17 cellular contexts compared by ENCODE assay signal in genomic region chr3:161393803-161394202, GRCh38. TPM values are rescaled to one million over a fixed set of nuclear protein-coding genes. Genes with fewer than 3 reads are reported as not detected.
A peak's percentile ranks its signal among the peaks of the same experiment; 100 is the strongest.
DNase-seq lines count a peak whose midpoint lies in the region; ATAC-seq and TF ChIP-seq lines count a peak whose summit lies in the region.
"Had no signal": no experiment of that assay in that cellular context is flagged by ENCODE, and none has a peak within 500 bp of the region (broad histone marks: within the 10 kb centered on the region; RNA-seq: fewer than 3 reads in every experiment).

No MANE protein-coding gene starts in this region.

- no peak for ATAC-seq in CD4-positive, alpha-beta T cell (ENCODE audit: poor library complexity)
- ATAC-seq in GM18868 (IDR thresholded peaks at IDR 0.05; ENCODE audit: unreplicated experiment) (peak; percentile 49), HG02870 (IDR thresholded peaks at IDR 0.05; ENCODE audit: unreplicated experiment) (peak; percentile 55), HG03039 (IDR thresholded peaks at IDR 0.05; ENCODE audit: unreplicated experiment) (no peak), GM21390 (IDR thresholded peaks at IDR 0.05; ENCODE audit: unreplicated experiment) (no peak)
- no peak for ATAC-seq in stimulated activated effector memory CD8-positive, alpha-beta T cell treated with anti-CD3 and anti-CD28 coated beads, Interleukin-12 subunit alpha, Interleukin-12 subunit beta, amount 100 ng/mL, for 72 hours

- no peaks in the 10 kb centered on the region for H3K27me3 ChIP-seq in CD4-positive, alpha-beta T cell (ENCODE audit: control insufficient read depth, insufficient read depth, low read length)

- peaks cover 4% of the 10 kb centered on the region for H3K27me3 Mint-ChIP-seq in CD4-positive, alpha-beta T cell

- CTCF ChIA-PET in CD4-positive, alpha-beta T cell (lab: Charles Lee) = no interaction called here

- TF ChIP-seq CTCF in CD4-positive, alpha-beta T cell (IDR thresholded peaks at IDR 0.05) = no peak

- no peak overlapping the region for H3K27ac ChIP-seq in CD4-positive, alpha-beta T cell (ENCODE audit: low read depth, low read length)
- H3K27ac ChIP-seq: GM23248 had no signal

- no peak overlapping the region for H3K27ac Mint-ChIP-seq in CD4-positive, alpha-beta T cell
- H3K27ac Mint-ChIP-seq in stimulated activated effector memory CD8-positive, alpha-beta T cell treated with anti-CD3 and anti-CD28 coated beads, Interleukin-12 subunit alpha, Interleukin-12 subunit beta, amount 100 ng/mL, for 72 hours = no peak overlapping the region

- H3K36me3 Mint-ChIP-seq in CD4-positive, alpha-beta T cell (ENCODE audit: low read depth) = no peaks in the 10 kb centered on the region
- H3K36me3 Mint-ChIP-seq in stimulated activated effector memory CD8-positive, alpha-beta T cell treated with anti-CD3 and anti-CD28 coated beads, Interleukin-12 subunit alpha, Interleukin-12 subunit beta, amount 100 ng/mL, for 72 hours = no peaks in the 10 kb centered on the region

- no peaks in the 10 kb centered on the region for H3K9me3 ChIP-seq in CD4-positive, alpha-beta T cell (ENCODE audit: control insufficient read depth, low read length)
- H3K9me3 ChIP-seq: SK-N-SH had no signal

- intact Hi-C loops in CD4-positive, alpha-beta T cell (cut with DNase I, micrococcal nuclease) = no loop called here

- H3K4me3 Mint-ChIP-seq in CD4-positive, alpha-beta T cell = peak overlapping the region; percentile 60
- no peak overlapping the region for H3K4me3 Mint-ChIP-seq in stimulated activated effector memory CD8-positive, alpha-beta T cell treated with anti-CD3 and anti-CD28 coated beads, Interleukin-12 subunit alpha, Interleukin-12 subunit beta, amount 100 ng/mL, for 72 hours
- H3K4me3 Mint-ChIP-seq: neural crest cell had no signal

- POLR2A ChIA-PET in CD4-positive, alpha-beta T cell (lab: Charles Lee) = interaction anchor here (1.1 kb wide), 1 partner anchor 22 kb away, joined by 4 read pairs; the partner anchor contains the start of gene SPTSSB

- H3K4me1 Mint-ChIP-seq in CD4-positive, alpha-beta T cell (ENCODE audit: low read depth) = peaks cover 72% of the 10 kb centered on the region
- peaks cover 40% of the 10 kb centered on the region for H3K4me1 Mint-ChIP-seq in stimulated activated effector memory CD8-positive, alpha-beta T cell treated with anti-CD3 and anti-CD28 coated beads, Interleukin-12 subunit alpha, Interleukin-12 subunit beta, amount 100 ng/mL, for 72 hours
- H3K4me1 Mint-ChIP-seq: neural crest cell had no signal

- no peak for DNase-seq in CD4-positive, alpha-beta T cell
- DNase-seq in OCI-M1 (lab: John Stamatoyannopoulos, UW) (peak; percentile 17), H4 (ENCODE audit: low spot score) (no peak)
- DNase-seq in stimulated activated effector memory CD8-positive, alpha-beta T cell treated with anti-CD3 and anti-CD28 coated beads, Interleukin-12 subunit alpha, Interleukin-12 subunit beta, amount 100 ng/mL, for 72 hours (ENCODE audit: low spot score in 2 of 2) = no peak
- DNase-seq: Caco-2, GM23248, NCI-H526, SK-N-SH had no signal

- peaks cover 3% of the 10 kb centered on the region for H3K9me3 Mint-ChIP-seq in CD4-positive, alpha-beta T cell
- H3K9me3 Mint-ChIP-seq in stimulated activated effector memory CD8-positive, alpha-beta T cell treated with anti-CD3 and anti-CD28 coated beads, Interleukin-12 subunit alpha, Interleukin-12 subunit beta, amount 100 ng/mL, for 72 hours = peaks cover 4% of the 10 kb centered on the region

RNA-seq across cellular contexts. Expression of gene SPTSSB, which starts 22.5 kb away (rescaled TPM):
- total RNA-seq in CD4-positive, alpha-beta T cell = under 1 TPM in 1 of 2 experiments, not detected in 1; 0.11 TPM
- total RNA-seq in H4 (2014; rRNA removed; shearing (Covaris generic)) = not detected in 2 replicates
- total RNA-seq: GM23248, kidney epithelial cell, MCF 10A, mesenteric fat pad, renal cortical epithelial cell had no signal

Comparison
In these comparisons a context has a peak if more than half of its experiments do, and no peak if none do; other contexts are left out.
1. ATAC-seq: peak in GM18868 (single experiment) and HG02870 (single experiment); none in CD4-positive, alpha-beta T cell (single experiment), HG03039 (single experiment), stimulated activated effector memory CD8-positive, alpha-beta T cell treated with anti-CD3 and anti-CD28 coated beads, Interleukin-12 subunit alpha, Interleukin-12 subunit beta, amount 100 ng/mL, for 72 hours (single experiment) and GM21390 (single experiment).